Comparison of ENCODE assay signal across 1 cellular context in the genomic region with DNA sequence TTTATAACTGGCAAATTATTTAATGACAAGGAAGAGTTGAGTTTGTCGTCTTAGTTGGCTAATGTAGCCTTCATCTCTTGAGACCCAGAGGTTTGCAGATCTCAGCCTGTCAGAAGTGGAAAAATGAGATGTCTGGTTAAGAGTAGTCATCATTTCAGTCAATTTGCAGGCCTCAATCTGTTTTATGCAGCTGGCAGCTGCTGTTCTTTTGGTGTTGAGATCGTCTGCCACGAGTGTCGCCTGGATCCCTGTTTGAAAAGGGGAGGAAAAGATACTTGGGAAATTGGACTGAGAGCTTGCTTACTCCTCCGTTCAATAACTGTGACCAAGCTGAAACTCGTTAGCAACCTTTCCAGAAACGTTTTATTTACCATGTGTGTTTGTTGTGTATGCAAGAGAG.
TF ChIP-seq lines count a peak whose summit lies in the region.

No MANE protein-coding gene starts in this region.

TF ChIP-seq in SK-N-SH, 30 proteins besides CTCF, POLR2A, EP300 and RAD21 (continued from another document):
- TF ChIP-seq, protein P1, sequence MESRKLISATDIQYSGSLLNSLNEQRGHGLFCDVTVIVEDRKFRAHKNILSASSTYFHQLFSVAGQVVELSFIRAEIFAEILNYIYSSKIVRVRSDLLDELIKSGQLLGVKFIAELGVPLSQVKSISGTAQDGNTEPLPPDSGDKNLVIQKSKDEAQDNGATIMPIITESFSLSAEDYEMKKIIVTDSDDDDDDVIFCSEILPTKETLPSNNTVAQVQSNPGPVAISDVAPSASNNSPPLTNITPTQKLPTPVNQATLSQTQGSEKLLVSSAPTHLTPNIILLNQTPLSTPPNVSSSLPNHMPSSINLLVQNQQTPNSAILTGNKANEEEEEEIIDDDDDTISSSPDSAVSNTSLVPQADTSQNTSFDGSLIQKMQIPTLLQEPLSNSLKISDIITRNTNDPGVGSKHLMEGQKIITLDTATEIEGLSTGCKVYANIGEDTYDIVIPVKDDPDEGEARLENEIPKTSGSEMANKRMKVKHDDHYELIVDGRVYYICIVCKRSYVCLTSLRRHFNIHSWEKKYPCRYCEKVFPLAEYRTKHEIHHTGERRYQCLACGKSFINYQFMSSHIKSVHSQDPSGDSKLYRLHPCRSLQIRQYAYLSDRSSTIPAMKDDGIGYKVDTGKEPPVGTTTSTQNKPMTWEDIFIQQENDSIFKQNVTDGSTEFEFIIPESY (IDR thresholded peaks at IDR 0.05; ENCODE audit: borderline replicate concordance, low read depth): no peak
